ENCODE assay signal across 1 cellular context in the genomic region with DNA sequence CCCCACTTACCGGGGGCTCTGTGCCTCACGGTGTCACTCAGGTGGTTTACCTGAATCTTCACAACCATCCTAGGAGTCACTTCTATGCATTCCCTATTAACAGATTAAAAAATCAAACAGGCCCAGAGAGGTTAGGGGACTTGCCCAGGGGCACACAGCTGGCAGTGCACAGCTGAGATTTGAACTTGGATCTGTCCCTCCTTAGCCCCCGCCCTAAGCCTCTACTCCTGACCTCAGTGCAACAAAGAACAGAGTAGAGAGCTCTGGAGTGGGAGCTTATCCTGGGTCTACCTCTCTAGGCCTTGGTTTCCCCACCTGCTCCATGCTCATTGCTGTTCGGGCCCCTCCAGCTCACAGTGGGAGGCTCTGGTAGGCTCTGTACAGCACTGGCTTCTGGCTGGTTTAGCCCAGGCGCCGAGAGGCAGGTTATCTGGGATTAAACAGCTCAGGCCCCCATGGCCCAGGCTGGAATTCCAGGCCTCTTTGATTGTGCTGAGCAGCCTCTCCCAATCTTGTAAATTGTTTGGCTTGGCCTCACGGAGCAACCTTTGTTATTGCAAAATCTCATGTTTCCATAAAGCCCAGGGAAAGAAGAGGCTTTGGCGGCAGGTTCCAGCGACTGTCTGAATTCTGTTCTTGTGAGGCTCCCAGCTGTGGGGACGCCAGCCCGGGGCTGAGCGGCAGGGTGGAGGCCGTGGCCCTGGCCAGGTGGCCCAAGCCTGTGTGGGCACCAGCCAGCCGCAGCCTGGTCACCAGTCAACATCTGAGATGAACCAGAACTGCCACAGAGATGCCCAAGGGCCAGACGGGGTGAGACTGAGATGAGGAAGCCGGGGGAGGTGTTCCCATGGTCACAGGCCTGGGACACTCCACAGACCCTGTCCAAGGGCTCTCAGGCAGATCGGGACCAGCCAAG.
A peak's percentile ranks its signal among the peaks of the same experiment; 100 is the strongest.
TF ChIP-seq lines count a peak whose summit lies in the region.

No MANE protein-coding gene starts in this region.

TF ChIP-seq in HEK293, 187 proteins besides CTCF, POLR2A, EP300 and RAD21 (continued from another document):
- TF ChIP-seq ZNF148 (tag by site-specific recombination; IDR thresholded peaks at IDR 0.05; ENCODE audit: borderline replicate concordance): no peak
- peak; percentile 85; the same call in 1 of the 2 replicates for TF ChIP-seq ZNF768 (tag by site-specific recombination; IDR thresholded peaks at IDR 0.05)
- peak; percentile 43 for TF ChIP-seq GLIS1 (tag by site-specific recombination; IDR thresholded peaks at IDR 0.05)
- TF ChIP-seq, protein P1, sequence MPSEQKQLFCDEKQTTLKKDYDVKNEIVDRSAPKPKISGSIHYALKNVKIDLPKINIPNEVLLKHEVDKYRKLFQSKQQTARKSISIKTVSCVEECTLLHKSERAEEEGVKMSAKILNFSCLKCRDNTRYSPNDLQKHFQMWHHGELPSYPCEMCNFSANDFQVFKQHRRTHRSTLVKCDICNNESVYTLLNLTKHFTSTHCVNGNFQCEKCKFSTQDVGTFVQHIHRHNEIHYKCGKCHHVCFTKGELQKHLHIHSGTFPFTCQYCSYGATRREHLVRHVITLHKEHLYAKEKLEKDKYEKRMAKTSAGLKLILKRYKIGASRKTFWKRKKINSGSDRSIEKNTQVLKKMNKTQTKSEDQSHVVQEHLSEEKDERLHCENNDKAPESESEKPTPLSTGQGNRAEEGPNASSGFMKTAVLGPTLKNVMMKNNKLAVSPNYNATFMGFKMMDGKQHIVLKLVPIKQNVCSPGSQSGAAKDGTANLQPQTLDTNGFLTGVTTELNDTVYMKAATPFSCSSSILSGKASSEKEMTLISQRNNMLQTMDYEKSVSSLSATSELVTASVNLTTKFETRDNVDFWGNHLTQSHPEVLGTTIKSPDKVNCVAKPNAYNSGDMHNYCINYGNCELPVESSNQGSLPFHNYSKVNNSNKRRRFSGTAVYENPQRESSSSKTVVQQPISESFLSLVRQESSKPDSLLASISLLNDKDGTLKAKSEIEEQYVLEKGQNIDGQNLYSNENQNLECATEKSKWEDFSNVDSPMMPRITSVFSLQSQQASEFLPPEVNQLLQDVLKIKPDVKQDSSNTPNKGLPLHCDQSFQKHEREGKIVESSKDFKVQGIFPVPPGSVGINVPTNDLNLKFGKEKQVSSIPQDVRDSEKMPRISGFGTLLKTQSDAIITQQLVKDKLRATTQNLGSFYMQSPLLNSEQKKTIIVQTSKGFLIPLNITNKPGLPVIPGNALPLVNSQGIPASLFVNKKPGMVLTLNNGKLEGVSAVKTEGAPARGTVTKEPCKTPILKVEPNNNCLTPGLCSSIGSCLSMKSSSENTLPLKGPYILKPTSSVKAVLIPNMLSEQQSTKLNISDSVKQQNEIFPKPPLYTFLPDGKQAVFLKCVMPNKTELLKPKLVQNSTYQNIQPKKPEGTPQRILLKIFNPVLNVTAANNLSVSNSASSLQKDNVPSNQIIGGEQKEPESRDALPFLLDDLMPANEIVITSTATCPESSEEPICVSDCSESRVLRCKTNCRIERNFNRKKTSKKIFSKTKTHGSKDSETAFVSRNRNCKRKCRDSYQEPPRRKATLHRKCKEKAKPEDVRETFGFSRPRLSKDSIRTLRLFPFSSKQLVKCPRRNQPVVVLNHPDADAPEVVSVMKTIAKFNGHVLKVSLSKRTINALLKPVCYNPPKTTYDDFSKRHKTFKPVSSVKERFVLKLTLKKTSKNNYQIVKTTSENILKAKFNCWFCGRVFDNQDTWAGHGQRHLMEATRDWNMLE (tag by site-specific recombination; conservative IDR thresholded peaks at IDR 0.05; ENCODE audit: low read depth): no peak
- TF ChIP-seq ZBTB17 (tag by site-specific recombination; IDR thresholded peaks at IDR 0.05): peak; percentile 32; the same call in 1 of the 2 replicates
- no peak for TF ChIP-seq ZNF292 (tag by site-specific recombination; IDR thresholded peaks at IDR 0.05; ENCODE audit: borderline replicate concordance, low read depth)
- TF ChIP-seq ZFP69B (tag by site-specific recombination; IDR thresholded peaks at IDR 0.05): no peak
- TF ChIP-seq ZNF629 (tag by site-specific recombination; IDR thresholded peaks at IDR 0.05): no peak
- TF ChIP-seq ZNF121 (tag by site-specific recombination; IDR thresholded peaks at IDR 0.05): no peak
- TF ChIP-seq, protein P2, sequence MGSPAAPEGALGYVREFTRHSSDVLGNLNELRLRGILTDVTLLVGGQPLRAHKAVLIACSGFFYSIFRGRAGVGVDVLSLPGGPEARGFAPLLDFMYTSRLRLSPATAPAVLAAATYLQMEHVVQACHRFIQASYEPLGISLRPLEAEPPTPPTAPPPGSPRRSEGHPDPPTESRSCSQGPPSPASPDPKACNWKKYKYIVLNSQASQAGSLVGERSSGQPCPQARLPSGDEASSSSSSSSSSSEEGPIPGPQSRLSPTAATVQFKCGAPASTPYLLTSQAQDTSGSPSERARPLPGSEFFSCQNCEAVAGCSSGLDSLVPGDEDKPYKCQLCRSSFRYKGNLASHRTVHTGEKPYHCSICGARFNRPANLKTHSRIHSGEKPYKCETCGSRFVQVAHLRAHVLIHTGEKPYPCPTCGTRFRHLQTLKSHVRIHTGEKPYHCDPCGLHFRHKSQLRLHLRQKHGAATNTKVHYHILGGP (tag by site-specific recombination; IDR thresholded peaks at IDR 0.05): no peak
- peak; percentile 68; the same call in 1 of the 2 replicates for TF ChIP-seq TRIM28 (IDR thresholded peaks at IDR 0.05; ENCODE audit: borderline replicate concordance, low read length)
